Comparison of ENCODE assay signal across 1 cellular context in the genomic region with DNA sequence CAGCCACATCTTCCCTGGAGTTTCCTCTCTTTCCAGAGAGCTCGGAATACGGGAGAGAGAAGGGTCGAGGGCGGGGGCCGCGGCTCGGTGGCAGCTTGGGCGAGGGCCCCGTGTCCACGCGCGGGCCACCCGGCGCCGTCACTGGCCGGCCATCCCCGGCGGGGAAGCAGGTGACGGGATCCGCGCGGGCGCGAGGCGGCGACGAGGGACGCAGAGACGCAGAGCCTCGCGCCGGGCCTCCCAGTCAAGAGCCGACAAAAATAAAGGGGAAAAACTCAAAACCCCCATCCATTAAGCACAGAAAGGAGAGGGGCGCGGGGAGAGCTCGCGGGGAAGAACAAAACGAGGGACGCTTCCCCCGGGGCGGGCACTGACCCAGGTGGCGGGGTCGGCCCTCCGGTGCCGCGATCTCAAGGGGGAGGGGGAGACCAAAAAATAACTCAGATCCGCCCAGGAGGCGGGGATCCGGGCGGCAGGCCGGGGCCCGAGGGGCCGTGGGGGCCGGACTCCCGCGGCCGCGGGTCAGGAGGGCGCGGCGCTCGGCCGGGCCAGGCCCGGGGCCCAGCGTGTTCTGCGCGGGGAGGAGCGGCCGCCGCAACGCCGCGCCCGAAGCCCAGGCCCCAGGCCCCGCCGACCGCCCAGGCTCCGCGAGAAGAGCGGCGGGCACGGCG.
TF ChIP-seq lines count a peak whose summit lies in the region.

No MANE protein-coding gene starts in this region.

TF ChIP-seq in liver, 16 proteins besides CTCF, POLR2A, EP300 and RAD21:
- TF ChIP-seq, protein P1, sequence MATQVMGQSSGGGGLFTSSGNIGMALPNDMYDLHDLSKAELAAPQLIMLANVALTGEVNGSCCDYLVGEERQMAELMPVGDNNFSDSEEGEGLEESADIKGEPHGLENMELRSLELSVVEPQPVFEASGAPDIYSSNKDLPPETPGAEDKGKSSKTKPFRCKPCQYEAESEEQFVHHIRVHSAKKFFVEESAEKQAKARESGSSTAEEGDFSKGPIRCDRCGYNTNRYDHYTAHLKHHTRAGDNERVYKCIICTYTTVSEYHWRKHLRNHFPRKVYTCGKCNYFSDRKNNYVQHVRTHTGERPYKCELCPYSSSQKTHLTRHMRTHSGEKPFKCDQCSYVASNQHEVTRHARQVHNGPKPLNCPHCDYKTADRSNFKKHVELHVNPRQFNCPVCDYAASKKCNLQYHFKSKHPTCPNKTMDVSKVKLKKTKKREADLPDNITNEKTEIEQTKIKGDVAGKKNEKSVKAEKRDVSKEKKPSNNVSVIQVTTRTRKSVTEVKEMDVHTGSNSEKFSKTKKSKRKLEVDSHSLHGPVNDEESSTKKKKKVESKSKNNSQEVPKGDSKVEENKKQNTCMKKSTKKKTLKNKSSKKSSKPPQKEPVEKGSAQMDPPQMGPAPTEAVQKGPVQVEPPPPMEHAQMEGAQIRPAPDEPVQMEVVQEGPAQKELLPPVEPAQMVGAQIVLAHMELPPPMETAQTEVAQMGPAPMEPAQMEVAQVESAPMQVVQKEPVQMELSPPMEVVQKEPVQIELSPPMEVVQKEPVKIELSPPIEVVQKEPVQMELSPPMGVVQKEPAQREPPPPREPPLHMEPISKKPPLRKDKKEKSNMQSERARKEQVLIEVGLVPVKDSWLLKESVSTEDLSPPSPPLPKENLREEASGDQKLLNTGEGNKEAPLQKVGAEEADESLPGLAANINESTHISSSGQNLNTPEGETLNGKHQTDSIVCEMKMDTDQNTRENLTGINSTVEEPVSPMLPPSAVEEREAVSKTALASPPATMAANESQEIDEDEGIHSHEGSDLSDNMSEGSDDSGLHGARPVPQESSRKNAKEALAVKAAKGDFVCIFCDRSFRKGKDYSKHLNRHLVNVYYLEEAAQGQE (IDR thresholded peaks at IDR 0.05) = no peak
- TF ChIP-seq FOXA1 (IDR thresholded peaks at IDR 0.05) (no peak), NR2F2 (IDR thresholded peaks at IDR 0.05) (no peak), JUND (IDR thresholded peaks at IDR 0.05) (no peak), YY1 (IDR thresholded peaks at IDR 0.05) (peak; percentile 4)
